ENCODE assay signal across 33 cellular contexts in the genomic region with DNA sequence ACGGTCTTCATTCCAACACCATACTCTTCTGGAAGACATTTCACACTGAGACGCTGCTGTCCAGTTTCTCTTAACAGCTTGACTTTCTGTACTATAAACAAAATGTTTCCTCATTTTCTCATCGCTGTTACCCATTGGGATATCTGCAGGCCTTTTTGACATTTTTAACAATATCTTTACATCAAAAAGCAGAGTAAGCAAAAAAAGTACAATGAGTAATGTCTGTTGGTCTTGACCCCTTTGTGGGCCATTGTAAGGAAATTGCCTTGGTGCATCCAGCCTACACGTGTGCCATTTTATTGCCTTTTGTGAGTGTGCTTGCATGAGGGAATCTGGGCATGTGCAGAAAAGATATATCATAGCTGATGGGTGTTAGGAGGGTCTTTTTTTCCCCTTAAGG.
"Had no signal": no experiment of that assay in that cellular context is flagged by ENCODE, and none has a peak within 500 bp of the region (broad histone marks: within the 10 kb centered on the region; RNA-seq: fewer than 3 reads in every experiment).

No MANE protein-coding gene starts in this region.

- DNase-seq: activated effector memory CD4-positive, alpha-beta T cell treated with anti-CD3 and anti-CD28 coated beads, Interleukin-2, amount 50 U/mL, for 16 hours; activated effector memory CD4-positive, alpha-beta T cell treated with Interleukin-2 at 50 U/mL for 16 hours; activated gamma-delta T cell; activated gamma-delta T cell treated with Interleukin-2 at 50 U/mL for 16 hours; activated naive CD4-positive, alpha-beta T cell; activated naive CD4-positive, alpha-beta T cell treated with anti-CD3 and anti-CD28 coated beads for 36 hours; activated naive CD4-positive, alpha-beta T cell treated with anti-CD3 and anti-CD28 coated beads, Interleukin-2, amount 10 ng/mL, durations not matched to agents 7 days and 5 days; activated naive CD4-positive, alpha-beta T cell treated with anti-CD3 and anti-CD28 coated beads, Interleukin-2, amount 50 U/mL, for 16 hours; activated naive CD4-positive, alpha-beta T cell treated with Interleukin-2 at 50 U/mL for 16 hours; activated naive CD8-positive, alpha-beta T cell treated with anti-CD3 and anti-CD28 coated beads for 36 hours; activated naive CD8-positive, alpha-beta T cell treated with anti-CD3 and anti-CD28 coated beads, Interleukin-2, amount 10 ng/mL, durations not matched to agents 7 days and 5 days; activated naive CD8-positive, alpha-beta T cell treated with anti-CD3 and anti-CD28 coated beads, Interleukin-2, amount 50 U/mL, for 24 hours; activated T-cell treated with anti-CD3 and anti-CD28 coated beads, Interleukin-2, amount 50 U/mL, for 24 hours; activated T-cell treated with anti-CD3 and anti-CD28 coated beads, Interleukin-2, amount 50 U/mL, for 4 hours; activated T-cell treated with anti-CD3 and anti-CD28 coated beads, Interleukin-2, amount 50 U/mL, for 48 hours; activated T-cell treated with anti-CD3 and anti-CD28 coated beads, Interleukin-2, amount 50 U/mL, for 72 hours; adrenal gland; amniotic stem cell; amygdala; anterior cingulate cortex; aorta; body of pancreas; brain microvascular endothelial cell; caudate nucleus; central memory CD4-positive, alpha-beta T cell; cerebellar nuclear complex had no signal

- H3K9me3 ChIP-seq: adrenal gland, ascending aorta, body of pancreas, breast epithelium had no signal

- H3K4me3 ChIP-seq: adrenal gland, ascending aorta, body of pancreas, breast epithelium, cardiac muscle cell had no signal

- ATAC-seq: activated naive CD4-positive, alpha-beta T cell treated with anti-CD3 and anti-CD28 coated beads, Interleukin-2, amount 50 U/mL, for 72 hours; activated naive CD8-positive, alpha-beta T cell treated with anti-CD3 and anti-CD28 coated beads, Interleukin-2, amount 50 U/mL, for 24 hours; activated T-cell treated with anti-CD3 and anti-CD28 coated beads, Interleukin-2, amount 50 U/mL, for 4 hours; activated T-cell treated with anti-CD3 and anti-CD28 coated beads, Interleukin-2, amount 50 U/mL, for 72 hours; activated T-helper 17 cell treated with anti-CD3 and anti-CD28 coated beads, Interleukin-2, amount 50 U/mL, for 72 hours; body of pancreas had no signal

- FAIRE-seq: astrocyte, bronchial epithelial cell had no signal

- H3K4me1 ChIP-seq: adrenal gland, ascending aorta, body of pancreas, breast epithelium had no signal

- H3K27me3 ChIP-seq: adrenal gland, ascending aorta, body of pancreas, brain microvascular endothelial cell, breast epithelium, cardiac muscle cell had no signal

- H3K27ac ChIP-seq: adrenal gland, ascending aorta, body of pancreas, brain microvascular endothelial cell, breast epithelium, cardiac muscle cell had no signal

- H3K36me3 ChIP-seq: adrenal gland, ascending aorta, brain microvascular endothelial cell, breast epithelium, cardiac muscle cell had no signal
